In the genomic region with DNA sequence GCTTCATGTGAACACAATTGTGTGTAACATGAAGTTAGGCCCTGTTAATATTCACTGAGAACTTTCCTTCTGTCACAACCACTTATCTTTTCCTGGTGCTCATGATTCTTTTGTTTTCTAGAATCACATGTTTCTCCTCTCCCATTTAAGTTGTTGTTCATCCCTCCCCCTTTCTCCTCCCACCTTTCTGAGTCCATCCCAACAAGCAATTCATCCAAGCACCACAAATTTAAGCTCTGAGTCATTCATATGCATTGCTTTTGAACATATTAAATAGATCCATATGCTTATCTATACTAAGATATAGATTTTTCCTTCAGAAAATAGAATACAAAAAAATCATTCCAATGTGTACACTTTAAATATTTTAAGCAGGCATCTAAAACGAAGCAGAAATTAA, we compare ENCODE assay signal across 22 cellular contexts.
DNase-seq lines count a peak whose midpoint lies in the region; ATAC-seq, FAIRE-seq and TF ChIP-seq lines count a peak whose summit lies in the region.
"Had no signal": no experiment of that assay in that cellular context is flagged by ENCODE, and none has a peak within 500 bp of the region (broad histone marks: within the 10 kb centered on the region; RNA-seq: fewer than 3 reads in every experiment).

No MANE protein-coding gene starts in this region.

- H3K9me3 ChIP-seq in SK-N-SH, result no peaks in the 10 kb centered on the region

- peak overlapping the region; percentile 1; the same call in 1 of the 2 replicates for H2AFZ ChIP-seq in SK-N-SH (ENCODE audit: low read depth)
- H2AFZ ChIP-seq: GM23338 had no signal

- H3K4me1 ChIP-seq in SK-N-SH (ENCODE audit: control insufficient read depth in 1 of 2, insufficient read depth in 2 of 2, low read depth in 1 of 2, low read length in 1 of 2), result no peaks in the 10 kb centered on the region

- H3K79me2 ChIP-seq in SK-N-SH (ENCODE audit: insufficient read depth), result no peaks in the 10 kb centered on the region

- no peak overlapping the region for H3K4me2 ChIP-seq in SK-N-SH
- H3K4me2 ChIP-seq: BLaER1 treated with 17β-estradiol and CSF1 and Interleukin-3, amounts not matched to agents 10 nM and 100 nM; GM23338 had no signal

- no peak overlapping the region for H3K9ac ChIP-seq in SK-N-SH
- H3K9ac ChIP-seq: BLaER1 treated with 17β-estradiol and CSF1 and Interleukin-3, amounts not matched to agents 10 nM and 100 nM had no signal

- peaks cover 5% of the 10 kb centered on the region for H3K9me3 Mint-ChIP-seq in natural killer cell treated with Interleukin-12 subunit alpha and Interleukin-12 subunit beta and Interleukin-15 and Interleukin-18, amount 100 ng/mL, for 72 hours

- FAIRE-seq in A204.1 (lab: Jason Lieb, UNC), result peak; percentile 16
- FAIRE-seq: G401.6, GM12891, GM18507, H54, HTR-8/SVneo had no signal

- POLR2A ChIA-PET in SK-N-SH (lab: Yijun Ruan, JAX), result no interaction called here

- 38% methylated on average over 1 of the region's 1 CpG for WGBS in SK-N-SH (ENCODE audit: low lambda C conversion rate)

- H3K27me3 ChIP-seq in SK-N-SH (ENCODE audit: insufficient read depth), result no peaks in the 10 kb centered on the region
- H3K27me3 ChIP-seq: BLaER1 treated with 17β-estradiol and CSF1 and Interleukin-3, amounts not matched to agents 10 nM and 100 nM had no signal

- no peak overlapping the region for H3K27ac Mint-ChIP-seq in natural killer cell treated with Interleukin-12 subunit alpha and Interleukin-12 subunit beta and Interleukin-15 and Interleukin-18, amount 100 ng/mL, for 72 hours
- H3K27ac Mint-ChIP-seq: B cell; CD8-positive, alpha-beta T cell; GM23338 had no signal

- TF ChIP-seq RAD21 in SK-N-SH (IDR thresholded peaks at IDR 0.05; ENCODE audit: low read length), result no peak

- no peak for TF ChIP-seq EP300 in SK-N-SH (IDR thresholded peaks at IDR 0.05; ENCODE audit: borderline replicate concordance in 1 of 2, low read depth in 1 of 2, low read length in 1 of 2)

- no peaks in the 10 kb centered on the region for H3F3A ChIP-seq in SK-N-SH (replicated peaks; ENCODE audit: insufficient read depth)

- TF ChIP-seq CTCF in SK-N-SH (IDR thresholded peaks at IDR 0.05) (no peak), fibroblast of mammary gland (conservative IDR thresholded peaks at IDR 0.05; ENCODE audit: control insufficient read depth, insufficient read depth, low read depth, low read length) (no peak), foreskin fibroblast (IDR thresholded peaks at IDR 0.05; ENCODE audit: low read depth, low read length) (no peak), omental fat pad (IDR thresholded peaks at IDR 0.05) (no peak)

- CTCF ChIA-PET in SK-N-SH (lab: Yijun Ruan, JAX), result no interaction called here

- no peaks in the 10 kb centered on the region for H4K20me1 ChIP-seq in SK-N-SH (ENCODE audit: insufficient read depth)
- H4K20me1 ChIP-seq: BLaER1 treated with 17β-estradiol and CSF1 and Interleukin-3, amounts not matched to agents 10 nM and 100 nM had no signal

- no peak for DNase-seq in SK-N-SH
- DNase-seq in fibroblast of mammary gland (ENCODE audit: low read depth), result peak; percentile 60
- DNase-seq in foreskin fibroblast, result peak; percentile 9 to 62
- DNase-seq in COR-L47 (lab: John Stamatoyannopoulos, UW), result no peak
- DNase-seq in omental fat pad (ENCODE audit: low spot score), result no peak
- DNase-seq in natural killer cell treated with Interleukin-12 subunit alpha and Interleukin-12 subunit beta and Interleukin-15 and Interleukin-18, amount 100 ng/mL, for 72 hours (ENCODE audit: low spot score), result no peak
- DNase-seq: 8988T; CD8-positive, alpha-beta T cell; DMS 273 treated with DMSO at 0.1 percent for 48 hours; HCEC 1CT; IMR-90 had no signal

- no peaks in the 10 kb centered on the region for H3K36me3 ChIP-seq in SK-N-SH (replicated peaks in 1 of 2; ENCODE audit: control insufficient read depth in 1 of 2, insufficient read depth in 2 of 2, low read length in 1 of 2)
- H3K36me3 ChIP-seq: BLaER1 treated with 17β-estradiol and CSF1 and Interleukin-3, amounts not matched to agents 10 nM and 100 nM had no signal

- peaks cover 0 to 9% of the 10 kb centered on the region in 2 donors for H3K27me3 Mint-ChIP-seq in natural killer cell treated with Interleukin-12 subunit alpha and Interleukin-12 subunit beta and Interleukin-15 and Interleukin-18, amount 100 ng/mL, for 72 hours

- no peak overlapping the region for H3K27ac ChIP-seq in SK-N-SH (ENCODE audit: low read depth in 2 of 2, low read length in 1 of 2)
- H3K27ac ChIP-seq: BLaER1 treated with 17β-estradiol and CSF1 and Interleukin-3, amounts not matched to agents 10 nM and 100 nM; HL-60 had no signal

- ATAC-seq in omental fat pad (ENCODE audit: low FRiP score) (no peak), GM18502 (IDR thresholded peaks at IDR 0.05; ENCODE audit: poor library complexity, unreplicated experiment) (no peak)
- ATAC-seq in natural killer cell treated with Interleukin-12 subunit alpha and Interleukin-12 subunit beta and Interleukin-15 and Interleukin-18, amount 100 ng/mL, for 72 hours, result no peak
- ATAC-seq: CD8-positive, alpha-beta T cell; GM23338 had no signal

- no peaks in the 10 kb centered on the region for H3K4me1 Mint-ChIP-seq in natural killer cell treated with Interleukin-12 subunit alpha and Interleukin-12 subunit beta and Interleukin-15 and Interleukin-18, amount 100 ng/mL, for 72 hours (ENCODE audit: low read depth in 2 of 2)
- H3K4me1 Mint-ChIP-seq: B cell had no signal

- H3K36me3 Mint-ChIP-seq in natural killer cell treated with Interleukin-12 subunit alpha and Interleukin-12 subunit beta and Interleukin-15 and Interleukin-18, amount 100 ng/mL, for 72 hours, result no peaks in the 10 kb centered on the region
- H3K36me3 Mint-ChIP-seq: CD8-positive, alpha-beta T cell had no signal

- no peak overlapping the region for H3K4me3 Mint-ChIP-seq in natural killer cell treated with Interleukin-12 subunit alpha and Interleukin-12 subunit beta and Interleukin-15 and Interleukin-18, amount 100 ng/mL, for 72 hours
- H3K4me3 Mint-ChIP-seq: B cell; CD8-positive, alpha-beta T cell; GM23338 had no signal

- no peak overlapping the region for H3K4me3 ChIP-seq in SK-N-SH (ENCODE audit: low read depth in 2 of 2, low read length in 1 of 2)
- H3K4me3 ChIP-seq in fibroblast of mammary gland (ENCODE audit: control insufficient read depth, low read depth, low read length), result no peak overlapping the region
- H3K4me3 ChIP-seq in foreskin fibroblast (ENCODE audit: low read depth in 1 of 2, low read length in 2 of 2), result no peak overlapping the region
- H3K4me3 ChIP-seq: BLaER1 treated with 17β-estradiol and CSF1 and Interleukin-3, amounts not matched to agents 10 nM and 100 nM; GM23338 had no signal

- H3K9me2 ChIP-seq in SK-N-SH, result no peaks in the 10 kb centered on the region

TF ChIP-seq in SK-N-SH, 30 proteins besides CTCF, POLR2A, EP300 and RAD21:
- peak; percentile 18; the same call in 1 of the 2 replicates for TF ChIP-seq FOSL2 (IDR thresholded peaks at IDR 0.05; ENCODE audit: borderline replicate concordance, low read depth)
- TF ChIP-seq ELF1 (IDR thresholded peaks at IDR 0.05), result no peak
- TF ChIP-seq GATA2 (CRISPR knock-in tag; IDR thresholded peaks at IDR 0.05), result no peak
- peak; percentile 51; the same call in 1 of the 2 replicates for TF ChIP-seq TCF12 (IDR thresholded peaks at IDR 0.05)
- TF ChIP-seq JUND (IDR thresholded peaks at IDR 0.05), result 0 out of 2 replicates have a peak, but pooled peaks have one; percentile 6

Comparison
In these comparisons a context has a peak if more than half of its experiments do, and no peak if none do; other contexts are left out.
1. DNase-seq: peak in fibroblast of mammary gland (single experiment) and foreskin fibroblast (2 of 2); none in SK-N-SH (single experiment), COR-L47 (single experiment), omental fat pad (single experiment) and natural killer cell treated with Interleukin-12 subunit alpha and Interleukin-12 subunit beta and Interleukin-15 and Interleukin-18, amount 100 ng/mL, for 72 hours (single experiment).